Comparison of ENCODE assay signal across 34 cellular contexts in the genomic region with DNA sequence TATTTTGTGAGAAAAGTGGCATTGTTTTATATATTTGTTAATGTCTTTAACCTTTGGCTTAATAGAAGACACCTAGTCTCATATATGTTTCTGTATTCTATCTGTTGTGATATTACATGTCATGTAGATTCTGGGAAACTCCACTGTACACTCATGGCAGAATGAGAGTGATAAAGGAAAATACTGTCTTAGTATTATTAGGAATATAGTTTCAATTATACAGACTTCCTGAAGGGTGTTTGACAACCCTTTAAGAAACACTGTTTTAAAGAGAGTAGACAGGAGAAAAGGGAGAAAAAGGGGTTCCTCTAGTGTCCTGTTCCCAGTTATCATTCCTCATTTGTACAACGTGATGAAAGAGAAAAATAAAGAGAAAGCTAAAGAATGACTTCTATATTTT.
"Had no signal": no experiment of that assay in that cellular context is flagged by ENCODE, and none has a peak within 500 bp of the region (broad histone marks: within the 10 kb centered on the region; RNA-seq: fewer than 3 reads in every experiment).

No MANE protein-coding gene starts in this region.

- H3K4me3 ChIP-seq: MG63 had no signal

- H3K36me3 ChIP-seq: MG63 had no signal

- H3K27me3 ChIP-seq: MG63 had no signal

- DNase-seq: Karpas-422, Kasumi-1, MG63, MM.1S, MV-4-11, NCI-H1048, NCI-H1092, NCI-H1092 treated with DMSO at 0.1 percent for 48 hours, NCI-H1105, NCI-H1105 treated with DMSO at 0.1 percent for 48 hours, NCI-H1417, NCI-H1417 treated with DMSO at 0.1 percent for 48 hours, NCI-H1436, NCI-H1436 treated with DMSO at 0.1 percent for 48 hours, NCI-H146, NCI-H1694, NCI-H1694 treated with DMSO at 0.1 percent for 48 hours, NCI-H187, NCI-H187 treated with DMSO at 0.1 percent for 48 hours, NCI-H1930, NCI-H2029, NCI-H2029 treated with DMSO at 0.1 percent for 48 hours, NCI-H2081, NCI-H2081 treated with DMSO at 0.1 percent for 48 hours, NCI-H2107, NCI-H2171, NCI-H2171 treated with DMSO at 0.1 percent for 48 hours, NCI-H2227 treated with DMSO at 0.1 percent for 48 hours, NCI-H226, NCI-H345, NCI-H446, NCI-H446 treated with DMSO at 0.1 percent for 48 hours, NCI-H510A, NCI-H510A treated with DMSO at 0.1 percent for 48 hours had no signal

- H3K9me3 ChIP-seq: MG63 had no signal
